3 cellular contexts compared by ENCODE assay signal in genomic region chr4:165404696-165405095, GRCh38.
TF ChIP-seq lines count a peak whose summit lies in the region.

No MANE protein-coding gene starts in this region.

TF ChIP-seq in A549, 52 proteins besides CTCF, POLR2A, EP300 and RAD21:
- TF ChIP-seq MAFK (IDR thresholded peaks at IDR 0.05; ENCODE audit: partially characterized antibody) (peak; percentile 25), TFCP2L1 (CRISPR knock-in tag; IDR thresholded peaks at IDR 0.05) (no peak)

TF ChIP-seq in IMR-90, 13 proteins besides CTCF, POLR2A, EP300 and RAD21:
- TF ChIP-seq MAFK (IDR thresholded peaks at IDR 0.05; ENCODE audit: low read depth, low read length), result peak; percentile 46; the same call in 1 of the 2 replicates
- TF ChIP-seq ELK1 (IDR thresholded peaks at IDR 0.05; ENCODE audit: borderline replicate concordance, low read depth, low read length), result no peak
- no peak for TF ChIP-seq CEBPB (IDR thresholded peaks at IDR 0.05; ENCODE audit: low read depth, low read length)

TF ChIP-seq in GM23338, 12 proteins besides CTCF, POLR2A, EP300 and RAD21 (continued from another document):
- TF ChIP-seq POLR2AphosphoS5 (IDR thresholded peaks at IDR 0.05; ENCODE audit: low read depth), result no peak
- no peak for TF ChIP-seq ZNF462 (CRISPR knock-in tag; IDR thresholded peaks at IDR 0.05)
- TF ChIP-seq JUNB (IDR thresholded peaks at IDR 0.05; ENCODE audit: unreplicated experiment), result no peak
- TF ChIP-seq REST (IDR thresholded peaks at IDR 0.05; ENCODE audit: unreplicated experiment), result no peak
- no peak for TF ChIP-seq ZNF114 (CRISPR knock-in tag; IDR thresholded peaks at IDR 0.05)
- no peak for TF ChIP-seq ETS1 (IDR thresholded peaks at IDR 0.05)
- TF ChIP-seq ZNF331 (CRISPR knock-in tag; IDR thresholded peaks at IDR 0.05; ENCODE audit: low read depth), result no peak
- TF ChIP-seq NANOG (IDR thresholded peaks at IDR 0.05; ENCODE audit: borderline replicate concordance), result no peak
